Comparison of ENCODE assay signal across 1 cellular context in the genomic region with DNA sequence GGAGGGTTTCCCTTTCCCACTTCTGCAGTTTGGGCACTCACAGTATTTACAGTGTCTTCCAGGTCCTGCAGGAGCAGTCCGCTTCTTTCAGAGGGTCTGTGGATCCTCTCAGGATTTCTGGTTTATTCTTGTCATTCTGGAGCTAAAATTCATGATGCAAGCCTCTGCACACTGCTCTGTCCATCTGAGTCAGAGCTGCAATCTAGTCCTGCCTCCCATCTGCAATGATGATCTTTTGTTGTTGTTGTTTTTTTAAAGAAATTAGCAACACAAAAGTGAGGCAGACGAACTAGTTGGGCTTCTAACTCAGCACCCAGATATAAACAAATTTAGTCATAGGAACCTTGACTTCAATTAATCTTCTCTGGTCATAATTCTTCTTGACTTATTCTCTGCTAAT.
TF ChIP-seq lines count a peak whose summit lies in the region.

No MANE protein-coding gene starts in this region.

TF ChIP-seq in HCT116, 20 proteins besides CTCF, POLR2A, EP300 and RAD21:
- TF ChIP-seq CEBPB (IDR thresholded peaks at IDR 0.05; ENCODE audit: low read depth) (no peak), EZH2phosphoT487 (IDR thresholded peaks at IDR 0.05; ENCODE audit: borderline replicate concordance) (no peak), CBX3 (IDR thresholded peaks at IDR 0.05; ENCODE audit: low read depth) (no peak)
- TF ChIP-seq, protein P1, sequence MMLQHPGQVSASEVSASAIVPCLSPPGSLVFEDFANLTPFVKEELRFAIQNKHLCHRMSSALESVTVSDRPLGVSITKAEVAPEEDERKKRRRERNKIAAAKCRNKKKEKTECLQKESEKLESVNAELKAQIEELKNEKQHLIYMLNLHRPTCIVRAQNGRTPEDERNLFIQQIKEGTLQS (IDR thresholded peaks at IDR 0.05), result no peak
